In the genomic region with DNA sequence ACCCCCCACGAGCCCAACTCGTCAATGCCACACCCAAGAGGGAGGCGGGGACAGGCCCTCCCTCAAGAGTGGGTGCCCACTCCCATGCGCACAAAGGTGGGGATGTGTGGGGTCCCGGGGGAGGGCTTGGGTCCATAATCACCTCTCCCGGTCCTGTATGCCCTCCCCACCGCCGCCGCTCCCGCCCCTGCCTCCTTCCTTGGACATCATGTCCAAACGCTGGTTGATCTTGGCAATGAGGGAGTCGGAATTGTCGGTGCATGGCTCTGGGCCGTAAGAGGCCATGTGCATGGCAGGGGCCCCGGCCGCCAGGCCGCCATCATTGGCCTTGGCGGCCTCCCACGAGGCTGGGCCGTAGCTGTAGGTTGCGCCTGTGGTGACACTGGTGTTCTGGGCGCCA, we compare ENCODE assay signal across 18 cellular contexts. TPM values are rescaled to one million over a fixed set of nuclear protein-coding genes. Genes with fewer than 3 reads are reported as not detected.
DNase-seq lines count a peak whose midpoint lies in the region; ATAC-seq and TF ChIP-seq lines count a peak whose summit lies in the region.
"Had no signal": no experiment of that assay in that cellular context is flagged by ENCODE, and none has a peak within 500 bp of the region (broad histone marks: within the 10 kb centered on the region; RNA-seq: fewer than 3 reads in every experiment).

No MANE protein-coding gene starts in this region.

- H3K36me3 ChIP-seq in left ventricle myocardium inferior (peaks cover 56% of the 10 kb centered on the region), endodermal cell (ENCODE audit: control insufficient read depth, insufficient read depth, low read length) (peaks cover 38% of the 10 kb centered on the region), tibial artery (peaks cover 43 to 56% (median 51%) of the 10 kb centered on the region in 3 donors)

- H3K27me3 ChIP-seq in left ventricle myocardium inferior (ENCODE audit: low read depth) (no peaks in the 10 kb centered on the region), endodermal cell (ENCODE audit: control insufficient read depth, insufficient read depth, low read length, poor library complexity, severe bottlenecking) (no peaks in the 10 kb centered on the region), tibial artery (no peaks in the 10 kb centered on the region), dorsolateral prefrontal cortex (no peaks in the 10 kb centered on the region)

- WGBS in endodermal cell (ENCODE audit: insufficient coverage in 1 of 2, insufficient read length in 1 of 2), 2 experiments, result 95 to 99% methylated on average over 18 to 22 of the region's 22 CpGs

- H3K4me1 ChIP-seq in left ventricle myocardium inferior, result peaks cover 89% of the 10 kb centered on the region
- H3K4me1 ChIP-seq in endodermal cell (ENCODE audit: control insufficient read depth, insufficient read depth, low read length), result no peaks in the 10 kb centered on the region
- peaks cover 0 to 56% (median 52%) of the 10 kb centered on the region in 4 donors for H3K4me1 ChIP-seq in tibial artery
- H3K4me1 ChIP-seq: HAP-1 had no signal

- no peak for DNase-seq in left ventricle myocardium inferior
- DNase-seq in left cardiac atrium, result no peak
- no peak for DNase-seq in endodermal cell
- DNase-seq in posterior vena cava (ENCODE audit: low spot score), result peak; percentile 84
- DNase-seq in tibial artery, result no peak
- no peak for DNase-seq in dorsolateral prefrontal cortex
- no peak for DNase-seq in SW480 (ENCODE audit: low spot score)
- DNase-seq: DMS 273 treated with DMSO at 0.1 percent for 48 hours, GDM1, NCI-H1048, NCI-H146, NCI-H2081 treated with DMSO at 0.1 percent for 48 hours, NCI-H524, PC-9, SHP77 had no signal

- no peak overlapping the region for H3K9ac ChIP-seq in endodermal cell (ENCODE audit: extremely low read depth, low read length, poor library complexity, severe bottlenecking)

- H3K4me3 ChIP-seq in left ventricle myocardium inferior (peak overlapping the region; percentile 55), endodermal cell (ENCODE audit: low read length) (no peak overlapping the region), tibial artery (no peak overlapping the region), dorsolateral prefrontal cortex (peak overlapping the region in 1 of 59 donors; percentile 19)
- H3K4me3 ChIP-seq: GM12878, HAP-1, PC-9 had no signal

- H3K4me1 Mint-ChIP-seq in endodermal cell, result peaks cover 12% of the 10 kb centered on the region

- intact Hi-C loops in left ventricle myocardium inferior (cut with micrococcal nuclease), result loop anchor here (10.0 kb wide), 1 partner anchor 109 kb away; no protein-coding TSS in a partner anchor
- intact Hi-C loops in left cardiac atrium (cut with DNase I), result loop anchor here in 1 of 2 donors (10.0 kb wide), 1 partner anchor 109 kb away; no protein-coding TSS in a partner anchor
- intact Hi-C loops in posterior vena cava (cut with DNase I), result loop anchor here (2.0 to 10.0 kb wide), 6 partner anchors 15 to 664 kb away; no protein-coding TSS in a partner anchor
- intact Hi-C loops in tibial artery (cut with DNase I; ENCODE audit: low total_unique reads), result no loop called here
- intact Hi-C loops in dorsolateral prefrontal cortex (cut with DNase I), result loop anchor here in 1 of 2 donors (10.0 kb wide), 1 partner anchor 181 kb away; no protein-coding TSS in a partner anchor

- H3K27me3 Mint-ChIP-seq in endodermal cell (ENCODE audit: insufficient read depth), result no peaks in the 10 kb centered on the region

- H3K27ac ChIP-seq in left ventricle myocardium inferior (replicated peaks) (peak overlapping the region; percentile 98), endodermal cell (ENCODE audit: low read depth, low read length) (no peak overlapping the region), tibial artery (peak overlapping the region; percentile 97), dorsolateral prefrontal cortex (peak overlapping the region in 11 of 59 donors; percentile 15 to 76 (median 44))
- H3K27ac ChIP-seq: PC-9 had no signal

- H3K36me3 Mint-ChIP-seq in endodermal cell (ENCODE audit: low read depth), result peaks cover 50% of the 10 kb centered on the region

- ATAC-seq in left cardiac atrium (no peak), HG02763 (IDR thresholded peaks at IDR 0.05; ENCODE audit: unreplicated experiment) (no peak)
- ATAC-seq: GM12878 had no signal

- no peak overlapping the region for H3K4me3 Mint-ChIP-seq in endodermal cell

- no peaks in the 10 kb centered on the region for H3K9me3 Mint-ChIP-seq in endodermal cell

- peak overlapping the region; percentile 13 for H3K27ac Mint-ChIP-seq in endodermal cell

- H3K9me3 ChIP-seq in left ventricle myocardium inferior (replicated peaks) (no peaks in the 10 kb centered on the region), endodermal cell (ENCODE audit: control insufficient read depth, low read length) (no peaks in the 10 kb centered on the region), tibial artery (no peaks in the 10 kb centered on the region)
- H3K9me3 ChIP-seq: HAP-1 had no signal

- TF ChIP-seq CTCF in left ventricle myocardium inferior (IDR thresholded peaks at IDR 0.05; ENCODE audit: borderline replicate concordance) (no peak), endodermal cell (conservative IDR thresholded peaks at IDR 0.05) (no peak), tibial artery (IDR thresholded peaks at IDR 0.05) (no peak), dorsolateral prefrontal cortex (IDR thresholded peaks at IDR 0.05 in 54 of 56, conservative IDR thresholded peaks at IDR 0.05 in 2 of 56; ENCODE audit: low read depth in 1 of 56, partially characterized antibody in 56 of 56) (no peak)

RNA-seq across cellular contexts. Expression of a gene that starts 5.9 kb away (rescaled TPM):
- total RNA-seq in left ventricle myocardium inferior, result 21.8 TPM
- total RNA-seq in left cardiac atrium, result 10 to 100 TPM; 16.0 to 30.5 TPM
- 10 to 100 TPM; 34.9 to 39.6 TPM for total RNA-seq in endodermal cell
- 20.5 TPM for polyA plus RNA-seq in endodermal cell (2013, experiment 1 of 2)
- 18.1 TPM for polyA plus RNA-seq in endodermal cell (2013, experiment 2 of 2)
- 10 to 100 TPM; 24.2 to 33.6 TPM for total RNA-seq in posterior vena cava
- total RNA-seq in dorsolateral prefrontal cortex, result 10 to 100 TPM; 18.6 to 51.6 (median 29.6) TPM

RNA-seq across cellular contexts. Expression of a gene that starts 41.3 kb away (rescaled TPM):
- total RNA-seq in left ventricle myocardium inferior (60.9 TPM), left cardiac atrium (10 to 100 TPM; 43.9 to 63.3 TPM), endodermal cell (100 to 1,000 TPM; 149 to 156 TPM), posterior vena cava (10 to 100 TPM; 77.5 to 89.6 TPM), dorsolateral prefrontal cortex (100 to 1,000 TPM in 99 of 120 experiments, 10 to 100 TPM in 21; 84.8 to 154 (median 112) TPM)
- 79.3 TPM for polyA plus RNA-seq in endodermal cell (2013, experiment 1 of 2)
- 80.9 TPM for polyA plus RNA-seq in endodermal cell (2013, experiment 2 of 2)

RNA-seq across cellular contexts. Expression of a gene that starts 45.1 kb away (rescaled TPM):
- 74.5 TPM for total RNA-seq in left ventricle myocardium inferior
- total RNA-seq in left cardiac atrium, result 10 to 100 TPM; 61.5 to 74.2 TPM
- 100 to 1,000 TPM; 190 to 237 TPM for total RNA-seq in endodermal cell
- polyA plus RNA-seq in endodermal cell (2013, experiment 1 of 2), result 160 TPM
- 124 TPM for polyA plus RNA-seq in endodermal cell (2013, experiment 2 of 2)
- 10 to 100 TPM; 52.6 to 65.7 TPM for total RNA-seq in posterior vena cava
- total RNA-seq in dorsolateral prefrontal cortex, result 100 to 1,000 TPM; 104 to 260 (median 142) TPM
